In the genomic region with DNA sequence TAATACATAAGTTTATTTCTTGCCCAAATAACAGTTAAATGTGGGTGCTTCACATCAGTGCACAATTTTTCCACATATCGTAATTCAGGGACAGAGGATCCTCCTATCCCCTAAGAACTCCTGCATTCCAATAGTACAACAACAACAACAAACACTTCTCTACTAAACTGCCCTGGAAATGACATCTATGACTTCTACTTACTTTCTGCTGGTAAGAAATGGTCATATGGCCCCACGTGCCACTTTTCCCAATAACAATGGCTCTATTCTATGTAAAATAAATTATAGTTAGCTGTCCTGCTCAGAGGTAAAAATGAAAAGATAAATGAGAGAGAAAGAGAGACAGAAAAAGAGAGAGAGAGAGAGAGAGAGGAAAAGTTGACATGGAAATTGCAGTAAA, we compare ENCODE assay signal across 25 cellular contexts.
A peak's percentile ranks its signal among the peaks of the same experiment; 100 is the strongest.
DNase-seq lines count a peak whose midpoint lies in the region; ATAC-seq and TF ChIP-seq lines count a peak whose summit lies in the region.
"Had no signal": no experiment of that assay in that cellular context is flagged by ENCODE, and none has a peak within 500 bp of the region (broad histone marks: within the 10 kb centered on the region; RNA-seq: fewer than 3 reads in every experiment).

No MANE protein-coding gene starts in this region.

- H3K79me2 ChIP-seq in hepatocyte = no peaks in the 10 kb centered on the region

- no peaks in the 10 kb centered on the region for H3K9me3 Mint-ChIP-seq in Calu3 (ENCODE audit: low read depth, unreplicated experiment)
- H3K9me3 Mint-ChIP-seq: CD14-positive monocyte; CD8-positive, alpha-beta memory T cell had no signal

- BruUV-seq in Calu3 (replicated peaks; lab: Mats Ljungman, UMichigan) = no TSS peak

- peak overlapping the region; percentile 14 for H2AFZ ChIP-seq in hepatocyte

- no peak overlapping the region for H3K4me3 ChIP-seq in hepatocyte
- H3K4me3 ChIP-seq: BLaER1, GM12878 had no signal

- no peaks in the 10 kb centered on the region for H3K36me3 ChIP-seq in hepatocyte (replicated peaks; ENCODE audit: insufficient read depth, low read depth)
- H3K36me3 ChIP-seq: BE2C, BLaER1 had no signal

- no peaks in the 10 kb centered on the region for H3K27me3 Mint-ChIP-seq in Calu3 (ENCODE audit: unreplicated experiment)
- H3K27me3 Mint-ChIP-seq: CD4-positive, alpha-beta memory T cell; CD4-positive, CD25-positive, alpha-beta regulatory T cell; CD8-positive, alpha-beta memory T cell had no signal

- intact Hi-C loops in Calu3 (cut with micrococcal nuclease; ENCODE audit: unreplicated experiment) = loop anchor here (2.0 to 5.0 kb wide), 5 partner anchors 44 to 441 kb away; no protein-coding TSS in a partner anchor
- intact Hi-C loops in cardiac septum (cut with DNase I) = no loop called here

- no peak for ATAC-seq in HG03159 (IDR thresholded peaks at IDR 0.05; ENCODE audit: unreplicated experiment)
- ATAC-seq: GM12878 had no signal

- CTCF ChIA-PET in Calu3 (lab: Charles Lee) = no interaction called here

- no peaks in the 10 kb centered on the region for H3K9me2 ChIP-seq in hepatocyte (replicated peaks; ENCODE audit: insufficient read depth)

- H3K4me1 Mint-ChIP-seq in Calu3 (ENCODE audit: low read depth, unreplicated experiment) = peaks cover 35% of the 10 kb centered on the region
- H3K4me1 Mint-ChIP-seq: CD14-positive monocyte; CD4-positive, alpha-beta memory T cell; CD4-positive, CD25-positive, alpha-beta regulatory T cell; CD8-positive, alpha-beta memory T cell had no signal

- in situ Hi-C loops in SK-MEL-5 (cut with HindIII; ENCODE audit: low pct_unique_long_range_greater_than_20kb, low sequenced_read_pairs) = no loop called here

- peak overlapping the region; percentile 57 for H3K27ac Mint-ChIP-seq in Calu3 (ENCODE audit: unreplicated experiment)
- H3K27ac Mint-ChIP-seq: CD14-positive monocyte; CD4-positive, alpha-beta memory T cell; CD4-positive, CD25-positive, alpha-beta regulatory T cell; CD8-positive, alpha-beta memory T cell had no signal

- H3K4me3 Mint-ChIP-seq in Calu3 (ENCODE audit: low read depth, unreplicated experiment) = no peak overlapping the region
- H3K4me3 Mint-ChIP-seq: CD14-positive monocyte; CD4-positive, alpha-beta memory T cell; CD4-positive, CD25-positive, alpha-beta regulatory T cell; CD8-positive, alpha-beta memory T cell had no signal

- H3K4me1 ChIP-seq in hepatocyte (ENCODE audit: insufficient read depth) = no peaks in the 10 kb centered on the region
- H3K4me1 ChIP-seq: BE2C, Caco-2 had no signal

- H3K9me3 ChIP-seq in hepatocyte (ENCODE audit: low read depth) = no peaks in the 10 kb centered on the region
- H3K9me3 ChIP-seq: BE2C, BLaER1, Caco-2 had no signal

- no peak overlapping the region for H3K4me2 ChIP-seq in hepatocyte
- H3K4me2 ChIP-seq: BLaER1 had no signal

- WGBS in hepatocyte (ENCODE audit: low lambda C conversion rate, missing lambda C conversion rate) = 76% methylated on average over 2 of the region's 2 CpGs

- DNase-seq in Calu3 = no peak
- peak; percentile 67 for DNase-seq in SK-MEL-5 (ENCODE audit: low read depth, low spot score)
- DNase-seq in hepatocyte (ENCODE audit: low spot score) = no peak
- DNase-seq in activated gamma-delta T cell (lab: John Stamatoyannopoulos, UW) = no peak
- DNase-seq in cardiac septum (ENCODE audit: low spot score) = no peak
- DNase-seq in activated CD8-positive, alpha-beta memory T cell treated with anti-CD3 and anti-CD28 coated beads for 24 hours = no peak
- DNase-seq: 8988T; ACHN; BE2C; C1 segment of cervical spinal cord; Caco-2; CD4-positive, alpha-beta memory T cell; CD4-positive, CD25-positive, alpha-beta regulatory T cell; CD8-positive, alpha-beta memory T cell; DMS 273 treated with DMSO at 0.1 percent for 48 hours; DMS153; DMS53; DMS79; DND-41; EL; GDM1 had no signal

- H3K27me3 ChIP-seq in hepatocyte = no peaks in the 10 kb centered on the region
- H3K27me3 ChIP-seq: BE2C, BLaER1 had no signal

- no peaks in the 10 kb centered on the region for H4K20me1 ChIP-seq in hepatocyte (ENCODE audit: insufficient read depth, poor library complexity, severe bottlenecking)
- H4K20me1 ChIP-seq: BLaER1 had no signal

- no peak for TF ChIP-seq CTCF in Calu3 (IDR thresholded peaks at IDR 0.05; ENCODE audit: unreplicated experiment)
- no peak for TF ChIP-seq CTCF in hepatocyte (IDR thresholded peaks at IDR 0.05; ENCODE audit: poor library complexity)

- no peak overlapping the region for H3K27ac ChIP-seq in hepatocyte
- H3K27ac ChIP-seq: BLaER1 had no signal

- no peaks in the 10 kb centered on the region for H3K36me3 Mint-ChIP-seq in Calu3 (ENCODE audit: insufficient read depth, unreplicated experiment)
- H3K36me3 Mint-ChIP-seq: CD14-positive monocyte; CD4-positive, alpha-beta memory T cell; CD4-positive, CD25-positive, alpha-beta regulatory T cell; CD8-positive, alpha-beta memory T cell had no signal
